Comparison of ENCODE assay signal across 10 cellular contexts in the genomic region with DNA sequence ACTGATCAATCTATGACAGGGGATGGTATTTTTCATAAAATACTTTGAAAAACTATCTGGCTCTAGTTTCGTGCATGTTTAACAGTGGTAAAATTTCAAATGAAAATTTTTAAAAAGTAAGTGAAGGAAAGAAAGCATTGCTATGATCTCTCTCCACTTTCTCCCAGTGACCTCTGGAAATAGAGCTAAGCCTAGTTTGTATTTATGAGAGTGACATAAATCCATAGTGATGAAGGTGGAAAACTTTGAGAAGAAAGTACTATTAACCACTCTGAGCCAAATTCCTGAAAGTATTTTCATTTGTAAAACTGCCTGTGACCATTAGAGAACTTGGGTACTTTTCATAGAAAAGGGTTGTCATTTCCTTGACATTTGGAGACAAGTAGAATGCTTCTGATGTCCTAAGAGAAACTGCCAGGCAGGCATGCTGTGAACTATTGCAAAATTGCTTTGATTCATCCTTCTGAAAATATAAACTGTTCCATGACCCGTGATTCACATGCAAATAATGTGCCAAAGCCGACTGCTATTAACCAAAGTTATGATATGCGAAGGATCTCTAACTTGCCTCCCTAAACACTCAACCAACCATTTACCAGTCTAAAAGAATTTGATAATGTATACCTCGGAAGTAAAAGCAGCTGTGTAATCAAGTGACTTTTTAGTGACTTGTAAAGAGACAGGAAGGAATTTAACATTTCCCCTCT.
DNase-seq lines count a peak whose midpoint lies in the region; ATAC-seq and TF ChIP-seq lines count a peak whose summit lies in the region.
"Had no signal": no experiment of that assay in that cellular context is flagged by ENCODE, and none has a peak within 500 bp of the region (broad histone marks: within the 10 kb centered on the region; RNA-seq: fewer than 3 reads in every experiment).

No MANE protein-coding gene starts in this region.

- no peak overlapping the region for H3K4me3 ChIP-seq in fibroblast of lung (replicated peaks in 1 of 4; ENCODE audit: control extremely low read depth in 1 of 4, insufficient read depth in 1 of 4, low read depth in 3 of 4, low read length in 4 of 4)
- no peak overlapping the region for H3K4me3 ChIP-seq in trophoblast cell (ENCODE audit: low read depth, low read length)

- no peaks in the 10 kb centered on the region for H3K79me1 ChIP-seq in trophoblast cell (ENCODE audit: low read length)

- no peak overlapping the region for H3K4ac ChIP-seq in trophoblast cell (ENCODE audit: low read depth, low read length)

- ATAC-seq in HG03025 (IDR thresholded peaks at IDR 0.05; ENCODE audit: low FRiP score, unreplicated experiment) (no peak), HG03460 (IDR thresholded peaks at IDR 0.05; ENCODE audit: unreplicated experiment) (no peak)
- ATAC-seq: activated CD8-positive, alpha-beta T cell treated with anti-CD3 and anti-CD28 coated beads, Interleukin-2, amount 10 ng/mL, durations not matched to agents 7 days and 5 days had no signal

- no peak overlapping the region for H3K14ac ChIP-seq in trophoblast cell (ENCODE audit: low read length)

- no peak overlapping the region for H2AK5ac ChIP-seq in trophoblast cell (ENCODE audit: low read length)

- no peaks in the 10 kb centered on the region for H3K79me2 ChIP-seq in fibroblast of lung (ENCODE audit: control insufficient read depth, insufficient read depth, low read length)
- H3K79me2 ChIP-seq in trophoblast cell (ENCODE audit: control insufficient read depth, insufficient read depth, low read length, poor library complexity), result no peaks in the 10 kb centered on the region

- peak; percentile 71 for DNase-seq in Daoy (ENCODE audit: low read depth)
- peak; percentile 18 for DNase-seq in RKO (ENCODE audit: low spot score)
- DNase-seq in fibroblast of lung (ENCODE audit: low read depth in 2 of 2), result peak; percentile 94 to 95
- peak; percentile 63 to 85 for DNase-seq in trophoblast cell
- DNase-seq in NCI-H526 treated with DMSO at 0.1 percent for 48 hours (lab: John Stamatoyannopoulos, UW), result no peak
- no peak for DNase-seq in activated T-helper 1 cell treated with anti-CD3 and anti-CD28 coated beads, Interleukin-12 subunit alpha, Interleukin-12 subunit beta, Interleukin-2, Interleukin-4 antibody, amounts not matched to agents 30 ng/mL and 10 ng/mL and 1 ng/mL, durations not matched to agents 14 hours and 24 hours and 36 hours (ENCODE audit: low spot score)
- DNase-seq: activated CD8-positive, alpha-beta T cell treated with anti-CD3 and anti-CD28 coated beads, Interleukin-2, amount 10 ng/mL, durations not matched to agents 7 days and 5 days; effector memory CD4-positive, alpha-beta T cell had no signal

- H3K27ac ChIP-seq in fibroblast of lung (ENCODE audit: insufficient read depth, low read length) (peak overlapping the region; percentile 56), trophoblast cell (ENCODE audit: low read depth, low read length) (no peak overlapping the region)

- H3K9ac ChIP-seq in fibroblast of lung (ENCODE audit: insufficient read depth, low read length), result no peak overlapping the region
- no peak overlapping the region for H3K9ac ChIP-seq in trophoblast cell (ENCODE audit: low read length)

- H3K27me3 ChIP-seq in fibroblast of lung (ENCODE audit: control insufficient read depth, insufficient read depth, low read length) (no peaks in the 10 kb centered on the region), trophoblast cell (ENCODE audit: insufficient read depth, low read length) (no peaks in the 10 kb centered on the region)

- no peak overlapping the region for H3K4me3 Mint-ChIP-seq in activated T-helper 1 cell treated with anti-CD3 and anti-CD28 coated beads, Interleukin-12 subunit alpha, Interleukin-12 subunit beta, Interleukin-2, Interleukin-4 antibody, amounts not matched to agents 30 ng/mL and 10 ng/mL and 1 ng/mL, durations not matched to agents 14 hours and 24 hours and 36 hours
- H3K4me3 Mint-ChIP-seq: activated CD8-positive, alpha-beta T cell treated with anti-CD3 and anti-CD28 coated beads, Interleukin-2, amount 10 ng/mL, durations not matched to agents 7 days and 5 days had no signal

- H3K27ac Mint-ChIP-seq in activated T-helper 1 cell treated with anti-CD3 and anti-CD28 coated beads, Interleukin-12 subunit alpha, Interleukin-12 subunit beta, Interleukin-2, Interleukin-4 antibody, amounts not matched to agents 30 ng/mL and 10 ng/mL and 1 ng/mL, durations not matched to agents 14 hours and 24 hours and 36 hours, result no peak overlapping the region
- H3K27ac Mint-ChIP-seq: activated CD8-positive, alpha-beta T cell treated with anti-CD3 and anti-CD28 coated beads, Interleukin-2, amount 10 ng/mL, durations not matched to agents 7 days and 5 days had no signal

- H3K4me1 ChIP-seq in fibroblast of lung (ENCODE audit: control insufficient read depth, extremely low read depth, insufficient read depth, low read length) (peaks cover 8% of the 10 kb centered on the region), trophoblast cell (ENCODE audit: control insufficient read depth in 1 of 2, insufficient read depth in 2 of 2, low read length in 2 of 2) (no peaks in the 10 kb centered on the region)

- H3K4me2 ChIP-seq in fibroblast of lung (ENCODE audit: extremely low read depth, insufficient read depth, low read length) (peak overlapping the region; percentile 61), trophoblast cell (ENCODE audit: low read length) (no peak overlapping the region)

- no peak overlapping the region for H4K8ac ChIP-seq in trophoblast cell (ENCODE audit: low read depth, low read length)

- TF ChIP-seq CTCF in fibroblast of lung (conservative IDR thresholded peaks at IDR 0.05 in 1 of 2, IDR thresholded peaks at IDR 0.05 in 1 of 2; ENCODE audit: low read depth in 1 of 2, low read length in 2 of 2), result no peak

- WGBS in trophoblast cell (ENCODE audit: extremely low coverage, insufficient coverage, insufficient read length), result no CpG with 5 or more reads among the region's 5 CpGs

- no peak overlapping the region for H2BK120ac ChIP-seq in trophoblast cell (ENCODE audit: insufficient read depth, low read length, poor library complexity)

- H3K36me3 ChIP-seq in fibroblast of lung (ENCODE audit: control insufficient read depth, insufficient read depth, low read length) (no peaks in the 10 kb centered on the region), trophoblast cell (ENCODE audit: control insufficient read depth in 1 of 2, insufficient read depth in 2 of 2, low read length in 2 of 2) (no peaks in the 10 kb centered on the region)

- H3K23ac ChIP-seq in trophoblast cell (ENCODE audit: low read length), result no peak overlapping the region

- no peak overlapping the region for H2BK12ac ChIP-seq in trophoblast cell (ENCODE audit: low read length)

- H3K18ac ChIP-seq in trophoblast cell (ENCODE audit: low read length), result no peak overlapping the region

- H4K12ac ChIP-seq in trophoblast cell (ENCODE audit: low read depth, low read length), result no peak overlapping the region

- H2BK5ac ChIP-seq in trophoblast cell (ENCODE audit: low read depth, low read length, poor library complexity), result no peak overlapping the region

- H3K4me1 Mint-ChIP-seq in activated T-helper 1 cell treated with anti-CD3 and anti-CD28 coated beads, Interleukin-12 subunit alpha, Interleukin-12 subunit beta, Interleukin-2, Interleukin-4 antibody, amounts not matched to agents 30 ng/mL and 10 ng/mL and 1 ng/mL, durations not matched to agents 14 hours and 24 hours and 36 hours (ENCODE audit: low read depth), result no peaks in the 10 kb centered on the region

- peaks cover 12% of the 10 kb centered on the region for H3K36me3 Mint-ChIP-seq in activated T-helper 1 cell treated with anti-CD3 and anti-CD28 coated beads, Interleukin-12 subunit alpha, Interleukin-12 subunit beta, Interleukin-2, Interleukin-4 antibody, amounts not matched to agents 30 ng/mL and 10 ng/mL and 1 ng/mL, durations not matched to agents 14 hours and 24 hours and 36 hours (ENCODE audit: low read depth)

- no peak overlapping the region for H4K91ac ChIP-seq in trophoblast cell (ENCODE audit: low read depth, low read length)

- no peak overlapping the region for H2AFZ ChIP-seq in fibroblast of lung (ENCODE audit: low read length)
- H2AFZ ChIP-seq in trophoblast cell (ENCODE audit: insufficient read depth, low read length, poor library complexity), result no peak overlapping the region

- no peaks in the 10 kb centered on the region for H3K9me3 Mint-ChIP-seq in activated T-helper 1 cell treated with anti-CD3 and anti-CD28 coated beads, Interleukin-12 subunit alpha, Interleukin-12 subunit beta, Interleukin-2, Interleukin-4 antibody, amounts not matched to agents 30 ng/mL and 10 ng/mL and 1 ng/mL, durations not matched to agents 14 hours and 24 hours and 36 hours

- H3K27me3 Mint-ChIP-seq in activated T-helper 1 cell treated with anti-CD3 and anti-CD28 coated beads, Interleukin-12 subunit alpha, Interleukin-12 subunit beta, Interleukin-2, Interleukin-4 antibody, amounts not matched to agents 30 ng/mL and 10 ng/mL and 1 ng/mL, durations not matched to agents 14 hours and 24 hours and 36 hours (ENCODE audit: insufficient read depth), result no peaks in the 10 kb centered on the region

- H3K9me3 ChIP-seq in fibroblast of lung (ENCODE audit: control insufficient read depth, insufficient read depth, low read depth, low read length) (no peaks in the 10 kb centered on the region), trophoblast cell (ENCODE audit: insufficient read depth, low read depth, low read length) (no peaks in the 10 kb centered on the region)

- intact Hi-C loops in activated T-helper 1 cell treated with anti-CD3 and anti-CD28 coated beads, Interleukin-12 subunit alpha, Interleukin-12 subunit beta, Interleukin-2, Interleukin-4 antibody, amounts not matched to agents 30 ng/mL and 10 ng/mL and 1 ng/mL, durations not matched to agents 14 hours and 24 hours and 36 hours (cut with micrococcal nuclease), result no loop called here

- no peaks in the 10 kb centered on the region for H4K20me1 ChIP-seq in fibroblast of lung (ENCODE audit: control insufficient read depth, extremely low read depth, insufficient read depth, low read length)

Comparison
In these comparisons a context has a peak if more than half of its experiments do, and no peak if none do; other contexts are left out.
1. DNase-seq: peak in Daoy (single experiment), RKO (single experiment), fibroblast of lung (2 of 2) and trophoblast cell (2 of 2); none in NCI-H526 treated with DMSO at 0.1 percent for 48 hours (single experiment) and activated T-helper 1 cell treated with anti-CD3 and anti-CD28 coated beads, Interleukin-12 subunit alpha, Interleukin-12 subunit beta, Interleukin-2, Interleukin-4 antibody, amounts not matched to agents 30 ng/mL and 10 ng/mL and 1 ng/mL, durations not matched to agents 14 hours and 24 hours and 36 hours (single experiment).